In genomic region chr6:166381733-166382499, GRCh38 we compare ENCODE assay signal across 8 cellular contexts. TPM values are rescaled to one million over a fixed set of nuclear protein-coding genes. Genes with fewer than 3 reads are reported as not detected.
DNase-seq lines count a peak whose midpoint lies in the region; ATAC-seq and TF ChIP-seq lines count a peak whose summit lies in the region.

No MANE protein-coding gene starts in this region.

- peak overlapping the region; percentile 80 for H3K4me3 ChIP-seq in Jurkat, Clone E6-1 (ENCODE audit: low read length)
- peak overlapping the region; percentile 96 for H3K4me3 ChIP-seq in left ventricle myocardium inferior
- H3K4me3 ChIP-seq in rectal smooth muscle tissue (ENCODE audit: low read length): peak overlapping the region; percentile 99

- H3K4me1 ChIP-seq in left ventricle myocardium inferior (peaks cover 71% of the 10 kb centered on the region), rectal smooth muscle tissue (ENCODE audit: control insufficient read depth, insufficient read depth, low read length) (peaks cover 6% of the 10 kb centered on the region)

- H3K36me3 Mint-ChIP-seq in activated naive CD8-positive, alpha-beta T cell: no peaks in the 10 kb centered on the region

- intact Hi-C loops in left ventricle myocardium inferior (cut with micrococcal nuclease): loop anchor here (10.0 kb wide), 1 partner anchor 57 kb away; no protein-coding TSS in a partner anchor

- H3K27ac ChIP-seq in left ventricle myocardium inferior (replicated peaks) (peak overlapping the region; percentile 98), rectal smooth muscle tissue (ENCODE audit: low read depth, low read length) (peak overlapping the region; percentile 91)

- H3K27me3 Mint-ChIP-seq in activated naive CD8-positive, alpha-beta T cell: no peaks in the 10 kb centered on the region

- peak; percentile 86 for TF ChIP-seq CTCF in left ventricle myocardium inferior (IDR thresholded peaks at IDR 0.05; ENCODE audit: borderline replicate concordance)

- peak; percentile 51 for ATAC-seq in GM21717 (IDR thresholded peaks at IDR 0.05; ENCODE audit: unreplicated experiment)

- H3K4me3 Mint-ChIP-seq in activated naive CD8-positive, alpha-beta T cell: peak overlapping the region; percentile 93

- H3K27me3 ChIP-seq in left ventricle myocardium inferior (ENCODE audit: low read depth) (no peaks in the 10 kb centered on the region), rectal smooth muscle tissue (ENCODE audit: control insufficient read depth, insufficient read depth, low read length) (no peaks in the 10 kb centered on the region)

- H3K36me3 ChIP-seq in left ventricle myocardium inferior (no peaks in the 10 kb centered on the region), rectal smooth muscle tissue (ENCODE audit: control insufficient read depth, insufficient read depth, low read length) (no peaks in the 10 kb centered on the region)

- DNase-seq in ELR (ENCODE audit: low read depth) (peak; percentile 43), SK-N-DZ (ENCODE audit: low spot score) (peak; percentile 54), left ventricle myocardium inferior (peak; percentile 71), epidermal melanocyte (ENCODE audit: insufficient read length, low spot score) (no peak)
- peak; percentile 48 for DNase-seq in Jurkat, Clone E6-1 (ENCODE audit: low read depth, low spot score)

- H3K9me3 Mint-ChIP-seq in activated naive CD8-positive, alpha-beta T cell (ENCODE audit: low read depth): no peaks in the 10 kb centered on the region

- H3K9me3 ChIP-seq in left ventricle myocardium inferior (replicated peaks): no peaks in the 10 kb centered on the region

- H3K27ac Mint-ChIP-seq in activated naive CD8-positive, alpha-beta T cell: peak overlapping the region; percentile 58

- H3K9ac ChIP-seq in rectal smooth muscle tissue (ENCODE audit: low read length): peak overlapping the region; percentile 96

- H3K4me1 Mint-ChIP-seq in activated naive CD8-positive, alpha-beta T cell (ENCODE audit: low read depth): peaks cover 16% of the 10 kb centered on the region

RNA-seq across cellular contexts. Expression of gene MPC1, which starts 0.8 kb away (rescaled TPM):
- polyA plus RNA-seq in Jurkat, Clone E6-1 (2012; ENCODE audit: insufficient read depth, insufficient read length): 81.4 TPM
- polyA plus RNA-seq in SK-N-DZ (2014; cell fraction: cytosol; rRNA removed): 46.2 and 47.9 TPM in 2 replicates
- polyA plus RNA-seq in SK-N-DZ (2014; cell fraction: nucleus; rRNA removed): 29.2 and 37.4 TPM in 2 replicates
- 531 TPM for total RNA-seq in left ventricle myocardium inferior

RNA-seq across cellular contexts. Expression of gene SFT2D1, which starts 39.6 kb away (rescaled TPM):
- polyA plus RNA-seq in Jurkat, Clone E6-1 (2012; ENCODE audit: insufficient read depth, insufficient read length): 87.3 TPM
- 32.3 and 45.6 TPM in 2 replicates for polyA plus RNA-seq in SK-N-DZ (2014; cell fraction: cytosol; rRNA removed)
- 68.8 and 83.5 TPM in 2 replicates for polyA plus RNA-seq in SK-N-DZ (2014; cell fraction: nucleus; rRNA removed)
- total RNA-seq in left ventricle myocardium inferior: 19.3 TPM
